Comparison of ENCODE assay signal across 14 cellular contexts in genomic region chr12:98259667-98260066, GRCh38.
"Had no signal": no experiment of that assay in that cellular context is flagged by ENCODE, and none has a peak within 500 bp of the region (broad histone marks: within the 10 kb centered on the region; RNA-seq: fewer than 3 reads in every experiment).

No MANE protein-coding gene starts in this region.

- ATAC-seq: activated CD4-positive, alpha-beta T cell treated with anti-CD3 and anti-CD28 coated beads for 36 hours; heart left ventricle; natural killer cell; upper lobe of right lung had no signal

- DNase-seq: activated CD4-positive, alpha-beta memory T cell treated with anti-CD3 and anti-CD28 coated beads, Interleukin-2, amount 10 ng/mL, durations not matched to agents 7 days and 5 days; activated CD4-positive, alpha-beta T cell treated with anti-CD3 and anti-CD28 coated beads for 36 hours; activated CD8-positive, alpha-beta memory T cell treated with anti-CD3 and anti-CD28 coated beads, Interleukin-2, amount 50 U/mL, for 4 hours; activated naive CD4-positive, alpha-beta T cell; aorta; esophagus squamous epithelium; foreskin fibroblast; heart left ventricle; mammary epithelial cell; natural killer cell; occipital lobe; stimulated activated CD4-positive, alpha-beta T cell treated with anti-CD3 and anti-CD28 coated beads, Interleukin-4, amount 100 ng/mL, for 1 hour; testis; upper lobe of right lung had no signal
